Comparison of ENCODE assay signal across 8 cellular contexts in genomic region chr3:16550676-16551341, GRCh38. TPM values are rescaled to one million over a fixed set of nuclear protein-coding genes. Genes with fewer than 3 reads are reported as not detected.
A peak's percentile ranks its signal among the peaks of the same experiment; 100 is the strongest.
DNase-seq lines count a peak whose midpoint lies in the region; ATAC-seq and TF ChIP-seq lines count a peak whose summit lies in the region.

No MANE protein-coding gene starts in this region.

- peak overlapping the region; percentile 8 for H3K4me3 ChIP-seq in choroid plexus epithelial cell (ENCODE audit: low read depth, low read length)
- peak overlapping the region; percentile 16 to 28 (median 25) for H3K4me3 ChIP-seq in liver (ENCODE audit: low read depth in 1 of 3, low read length in 3 of 3)

- DNase-seq in AG09319 (ENCODE audit: extremely low read depth, low read depth): peak; percentile 68
- peak; percentile 38 for DNase-seq in NCI-H446 treated with DMSO at 0.1 percent for 48 hours (lab: John Stamatoyannopoulos, UW)
- DNase-seq in activated CD4-positive, alpha-beta T cell treated with anti-CD3 and anti-CD28 coated beads for 24 hours (ENCODE audit: low read depth in 2 of 2): peak; percentile 54 to 73
- peak; percentile 94 for DNase-seq in choroid plexus epithelial cell (ENCODE audit: low read depth)
- peak; percentile 29 to 64 (median 34) for DNase-seq in stimulated activated CD4-positive, alpha-beta T cell treated with anti-CD3 and anti-CD28 coated beads, TNF-alpha, amount 100 ng/mL, for 4 hours (ENCODE audit: low read depth in 3 of 3)

- no peak overlapping the region for H3K27ac ChIP-seq in liver (ENCODE audit: low read depth in 1 of 2, low read length in 2 of 2)

- H3K9ac ChIP-seq in liver (ENCODE audit: low read depth in 1 of 2, low read length in 2 of 2): no peak overlapping the region

- 14% methylated on average over 7 of the region's 7 CpGs for WGBS in liver

- TF ChIP-seq CTCF in AG09319 (IDR thresholded peaks at IDR 0.05; ENCODE audit: low read depth, low read length) (peak; percentile 76), choroid plexus epithelial cell (conservative IDR thresholded peaks at IDR 0.05; ENCODE audit: low read depth, low read length) (peak; percentile 87), liver (IDR thresholded peaks at IDR 0.05; ENCODE audit: low read depth, low read length, missing input control) (peak; percentile 98)

- no peaks in the 10 kb centered on the region for H3K27me3 ChIP-seq in liver (ENCODE audit: control insufficient read depth in 4 of 4, insufficient read depth in 4 of 4, low read length in 3 of 4)

- no peaks in the 10 kb centered on the region for H3K36me3 ChIP-seq in liver (ENCODE audit: control insufficient read depth in 4 of 4, insufficient read depth in 3 of 4, low read depth in 1 of 4, low read length in 3 of 4)

- ATAC-seq in GM18861 (IDR thresholded peaks at IDR 0.05; ENCODE audit: unreplicated experiment): peak; percentile 81
- peak; percentile 87 for ATAC-seq in HG03280 (IDR thresholded peaks at IDR 0.05; ENCODE audit: unreplicated experiment)

- TF ChIP-seq RAD21 in liver (IDR thresholded peaks at IDR 0.05): peak; percentile 97 to 98

- peaks cover 0 to 8% (median 5%) of the 10 kb centered on the region in 4 donors for H3K4me1 ChIP-seq in liver (ENCODE audit: control insufficient read depth in 4 of 4, insufficient read depth in 4 of 4, low read length in 3 of 4)

- no peaks in the 10 kb centered on the region for H3K9me3 ChIP-seq in liver (ENCODE audit: control insufficient read depth in 4 of 4, low read length in 3 of 4)

TF ChIP-seq in liver, 16 proteins besides CTCF, POLR2A, EP300 and RAD21:
- TF ChIP-seq FOXA1 (IDR thresholded peaks at IDR 0.05) (no peak), RXRA (IDR thresholded peaks at IDR 0.05) (peak in 1 of 2 donors; percentile 5), YY1 (IDR thresholded peaks at IDR 0.05) (peak; percentile 52), EGR1 (IDR thresholded peaks at IDR 0.05; ENCODE audit: low read depth in 2 of 2) (no peak)
- TF ChIP-seq, protein P1, sequence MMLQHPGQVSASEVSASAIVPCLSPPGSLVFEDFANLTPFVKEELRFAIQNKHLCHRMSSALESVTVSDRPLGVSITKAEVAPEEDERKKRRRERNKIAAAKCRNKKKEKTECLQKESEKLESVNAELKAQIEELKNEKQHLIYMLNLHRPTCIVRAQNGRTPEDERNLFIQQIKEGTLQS (IDR thresholded peaks at IDR 0.05): peak; percentile 68

RNA-seq across cellular contexts. Expression of gene RFTN1, which starts 37.3 kb away (rescaled TPM):
- 10 to 100 TPM in 1 of 2 donors, 1 to 10 TPM in 1; 4.4 to 20.4 TPM for total RNA-seq in liver
- polyA plus RNA-seq in liver: 10 to 100 TPM; 11.8 to 12.1 TPM

RNA-seq across cellular contexts. Expression of gene DAZL, which starts 54.4 kb away (rescaled TPM):
- not detected for total RNA-seq in liver
- not detected for polyA plus RNA-seq in liver

Comparison
In these comparisons a context has a peak if more than half of its experiments do, and no peak if none do; other contexts are left out.
1. DNase-seq: peak in every context shown above with its lines; median percentile 94 in choroid plexus epithelial cell; 68 in AG09319; 64 in activated CD4-positive, alpha-beta T cell treated with anti-CD3 and anti-CD28 coated beads for 24 hours; 38 in NCI-H446 treated with DMSO at 0.1 percent for 48 hours; 34 in stimulated activated CD4-positive, alpha-beta T cell treated with anti-CD3 and anti-CD28 coated beads, TNF-alpha, amount 100 ng/mL, for 4 hours.